ENCODE assay signal across 1 cellular context in the genomic region with DNA sequence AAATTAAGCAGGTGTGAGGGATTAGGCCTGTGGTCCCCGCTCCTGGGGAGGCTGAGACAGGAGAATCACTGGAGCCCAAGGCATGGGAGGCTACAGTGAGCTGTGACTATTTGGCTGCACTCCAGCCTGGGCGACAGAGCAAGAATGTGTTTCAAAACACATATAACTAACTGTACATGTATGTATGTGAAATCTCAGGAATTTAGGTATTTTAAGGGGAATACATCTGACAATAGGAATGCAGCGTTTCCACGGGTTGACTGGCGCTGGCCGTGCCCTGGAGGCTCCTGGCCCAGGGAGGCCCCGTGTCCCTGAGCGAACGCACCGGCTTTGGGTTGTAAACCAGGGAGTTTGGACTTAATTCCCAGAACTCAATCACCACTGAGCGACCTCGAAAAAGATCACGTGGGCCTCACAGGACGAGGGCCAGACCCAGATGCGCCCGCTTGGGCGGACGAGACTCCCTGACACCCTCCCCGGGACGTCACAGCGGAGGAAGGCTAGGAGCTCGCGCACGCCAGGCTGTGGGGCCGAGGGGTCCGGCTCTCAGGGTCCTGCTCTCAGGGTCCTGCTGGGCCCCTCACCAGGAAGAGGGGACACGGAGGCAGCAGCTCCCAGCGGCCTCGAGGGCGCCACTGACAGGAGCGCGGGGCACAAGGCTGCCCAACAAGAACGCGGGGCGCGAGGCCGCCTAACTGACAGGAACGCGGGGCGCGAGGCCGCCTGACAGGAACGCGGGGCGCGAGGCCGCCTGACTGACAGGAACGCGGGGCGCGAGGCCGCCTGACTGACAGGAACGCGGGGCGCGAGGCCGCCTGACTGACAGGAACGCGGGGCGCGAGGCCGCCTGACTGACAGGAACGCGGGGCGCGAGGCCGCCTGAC.
TF ChIP-seq lines count a peak whose summit lies in the region.

No MANE protein-coding gene starts in this region.

TF ChIP-seq in HepG2, 621 proteins besides CTCF, POLR2A, EP300 and RAD21 (continued from another document):
- TF ChIP-seq, protein P1, sequence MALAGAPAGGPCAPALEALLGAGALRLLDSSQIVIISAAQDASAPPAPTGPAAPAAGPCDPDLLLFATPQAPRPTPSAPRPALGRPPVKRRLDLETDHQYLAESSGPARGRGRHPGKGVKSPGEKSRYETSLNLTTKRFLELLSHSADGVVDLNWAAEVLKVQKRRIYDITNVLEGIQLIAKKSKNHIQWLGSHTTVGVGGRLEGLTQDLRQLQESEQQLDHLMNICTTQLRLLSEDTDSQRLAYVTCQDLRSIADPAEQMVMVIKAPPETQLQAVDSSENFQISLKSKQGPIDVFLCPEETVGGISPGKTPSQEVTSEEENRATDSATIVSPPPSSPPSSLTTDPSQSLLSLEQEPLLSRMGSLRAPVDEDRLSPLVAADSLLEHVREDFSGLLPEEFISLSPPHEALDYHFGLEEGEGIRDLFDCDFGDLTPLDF (CRISPR knock-in tag; IDR thresholded peaks at IDR 0.05) = no peak
- TF ChIP-seq FOXC1 (CRISPR knock-in tag; IDR thresholded peaks at IDR 0.05; ENCODE audit: borderline replicate concordance) (no peak), U2AF2 (IDR thresholded peaks at IDR 0.05; ENCODE audit: low read depth, low read length) (no peak)
